ENCODE assay signal across 1 cellular context in the genomic region with DNA sequence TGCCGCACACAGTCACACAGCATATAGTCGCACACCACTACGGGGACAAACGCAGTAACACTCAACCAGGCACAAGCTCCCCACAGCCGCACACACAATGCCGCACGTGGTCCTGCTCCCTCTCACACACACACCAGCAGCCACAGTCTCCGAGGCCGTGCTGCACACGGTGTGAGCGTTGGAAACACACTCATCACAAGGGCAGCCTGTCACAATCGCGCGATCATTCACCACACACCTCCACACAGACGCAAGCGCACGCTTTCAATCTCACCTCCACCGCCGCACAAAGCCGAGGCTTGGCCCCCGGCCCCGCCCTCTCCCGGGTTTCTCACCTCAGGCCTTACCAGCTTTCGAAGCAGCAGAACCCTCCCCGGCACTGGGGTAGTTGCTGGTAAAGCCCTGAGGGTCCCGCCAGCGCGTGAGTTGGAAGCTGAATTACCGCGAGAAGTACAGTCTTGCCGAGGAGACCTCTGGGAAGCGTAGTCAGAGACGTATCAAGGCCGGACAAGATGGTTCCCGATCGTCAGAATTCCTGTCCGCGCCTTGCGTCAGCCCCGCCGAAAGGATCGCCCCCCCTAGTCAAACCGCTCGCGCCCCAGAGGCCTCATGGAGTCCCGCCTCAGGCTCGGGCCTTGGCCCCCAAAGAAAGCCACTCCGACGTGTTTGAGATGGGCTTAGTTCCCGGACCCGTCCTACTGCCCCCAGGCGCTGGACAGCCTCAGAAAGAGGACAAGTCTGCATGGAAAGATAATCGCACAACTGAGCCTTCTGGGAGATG.
A peak's percentile ranks its signal among the peaks of the same experiment; 100 is the strongest.
TF ChIP-seq lines count a peak whose summit lies in the region.

A gene (minus strand): TSS at position 423 of the 781 bp plus-strand sequence. CDS start 13,004 bp downstream, outside the sequence.

TF ChIP-seq in SK-N-SH, 30 proteins besides CTCF, POLR2A, EP300 and RAD21 (continued from another document):
- TF ChIP-seq YY1 (IDR thresholded peaks at IDR 0.05; ENCODE audit: low read depth) (peak; percentile 92), TEAD4 (IDR thresholded peaks at IDR 0.05; ENCODE audit: borderline replicate concordance, insufficient read depth) (no peak), TCF12 (IDR thresholded peaks at IDR 0.05) (no peak)
- TF ChIP-seq, protein P1, sequence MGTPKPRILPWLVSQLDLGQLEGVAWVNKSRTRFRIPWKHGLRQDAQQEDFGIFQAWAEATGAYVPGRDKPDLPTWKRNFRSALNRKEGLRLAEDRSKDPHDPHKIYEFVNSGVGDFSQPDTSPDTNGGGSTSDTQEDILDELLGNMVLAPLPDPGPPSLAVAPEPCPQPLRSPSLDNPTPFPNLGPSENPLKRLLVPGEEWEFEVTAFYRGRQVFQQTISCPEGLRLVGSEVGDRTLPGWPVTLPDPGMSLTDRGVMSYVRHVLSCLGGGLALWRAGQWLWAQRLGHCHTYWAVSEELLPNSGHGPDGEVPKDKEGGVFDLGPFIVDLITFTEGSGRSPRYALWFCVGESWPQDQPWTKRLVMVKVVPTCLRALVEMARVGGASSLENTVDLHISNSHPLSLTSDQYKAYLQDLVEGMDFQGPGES (IDR thresholded peaks at IDR 0.05; ENCODE audit: low read depth, low read length): no peak
- TF ChIP-seq, protein P2, sequence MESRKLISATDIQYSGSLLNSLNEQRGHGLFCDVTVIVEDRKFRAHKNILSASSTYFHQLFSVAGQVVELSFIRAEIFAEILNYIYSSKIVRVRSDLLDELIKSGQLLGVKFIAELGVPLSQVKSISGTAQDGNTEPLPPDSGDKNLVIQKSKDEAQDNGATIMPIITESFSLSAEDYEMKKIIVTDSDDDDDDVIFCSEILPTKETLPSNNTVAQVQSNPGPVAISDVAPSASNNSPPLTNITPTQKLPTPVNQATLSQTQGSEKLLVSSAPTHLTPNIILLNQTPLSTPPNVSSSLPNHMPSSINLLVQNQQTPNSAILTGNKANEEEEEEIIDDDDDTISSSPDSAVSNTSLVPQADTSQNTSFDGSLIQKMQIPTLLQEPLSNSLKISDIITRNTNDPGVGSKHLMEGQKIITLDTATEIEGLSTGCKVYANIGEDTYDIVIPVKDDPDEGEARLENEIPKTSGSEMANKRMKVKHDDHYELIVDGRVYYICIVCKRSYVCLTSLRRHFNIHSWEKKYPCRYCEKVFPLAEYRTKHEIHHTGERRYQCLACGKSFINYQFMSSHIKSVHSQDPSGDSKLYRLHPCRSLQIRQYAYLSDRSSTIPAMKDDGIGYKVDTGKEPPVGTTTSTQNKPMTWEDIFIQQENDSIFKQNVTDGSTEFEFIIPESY (IDR thresholded peaks at IDR 0.05; ENCODE audit: borderline replicate concordance, low read depth): peak; percentile 98
